24 cellular contexts compared by ENCODE assay signal in the genomic region with DNA sequence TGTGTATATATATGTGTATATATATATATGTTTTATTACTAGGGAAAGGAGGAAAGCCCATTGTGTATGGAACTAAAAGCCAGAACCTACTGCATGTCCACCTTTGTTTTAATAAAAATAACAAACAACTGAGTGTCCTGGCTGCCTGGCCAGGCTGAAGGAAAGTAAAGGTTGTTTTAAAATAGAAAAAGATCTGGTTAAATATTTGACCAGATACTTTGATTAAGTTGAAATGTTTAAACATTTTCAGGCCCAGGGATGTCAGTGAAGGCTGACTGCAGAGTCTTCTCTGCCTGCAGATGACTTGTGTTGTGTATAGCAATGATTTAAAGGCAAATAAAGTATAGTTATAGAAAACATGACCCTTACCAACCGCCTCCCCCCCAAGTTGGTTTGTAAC.
"Had no signal": no experiment of that assay in that cellular context is flagged by ENCODE, and none has a peak within 500 bp of the region (broad histone marks: within the 10 kb centered on the region; RNA-seq: fewer than 3 reads in every experiment).

No MANE protein-coding gene starts in this region.

- H3K4me3 Mint-ChIP-seq: activated CD4-positive, alpha-beta memory T cell treated with anti-CD3 and anti-CD28 coated beads, Interleukin-2, amount 10 ng/mL, durations not matched to agents 7 days and 5 days; activated CD4-positive, alpha-beta T cell treated with anti-CD3 and anti-CD28 coated beads, Interleukin-2, amount 10 ng/mL, durations not matched to agents 24 days and 14 days; activated naive CD4-positive, alpha-beta T cell treated with anti-CD3 and anti-CD28 coated beads for 36 hours; activated naive CD8-positive, alpha-beta T cell treated with anti-CD3 and anti-CD28 coated beads, Interleukin-2, amount 10 ng/mL, durations not matched to agents 7 days and 5 days; activated T-cell treated with anti-CD3 and anti-CD28 coated beads, Interleukin-2, amount 50 U/mL, for 72 hours; memory B cell; natural killer cell treated with Interleukin-12 subunit alpha and Interleukin-12 subunit beta and Interleukin-15 and Interleukin-18, amount 100 ng/mL, for 72 hours; T-cell; T-helper 2 cell treated with Interferon-gamma antibody and Interleukin-4, amounts not matched to agents 5 μg/mL and 100 μg/mL, for 36 hours had no signal

- H3K27me3 ChIP-seq: left lung, SJCRH30, tibial nerve had no signal

- H3K36me3 ChIP-seq: left lung, tibial nerve had no signal

- H3K4me3 ChIP-seq: left lung, SJCRH30, skin epidermis, tibial nerve had no signal

- H3K4me1 Mint-ChIP-seq: activated CD4-positive, alpha-beta T cell treated with anti-CD3 and anti-CD28 coated beads, Interleukin-2, amount 10 ng/mL, durations not matched to agents 24 days and 14 days; activated naive CD8-positive, alpha-beta T cell treated with anti-CD3 and anti-CD28 coated beads, Interleukin-2, amount 10 ng/mL, durations not matched to agents 7 days and 5 days; memory B cell; T-cell had no signal

- H3K9me3 ChIP-seq: SJCRH30, tibial nerve had no signal

- H3K27ac Mint-ChIP-seq: activated CD4-positive, alpha-beta memory T cell treated with anti-CD3 and anti-CD28 coated beads, Interleukin-2, amount 10 ng/mL, durations not matched to agents 7 days and 5 days; activated CD4-positive, alpha-beta T cell treated with anti-CD3 and anti-CD28 coated beads, Interleukin-2, amount 10 ng/mL, durations not matched to agents 24 days and 14 days; activated naive CD4-positive, alpha-beta T cell treated with anti-CD3 and anti-CD28 coated beads for 36 hours; activated naive CD8-positive, alpha-beta T cell treated with anti-CD3 and anti-CD28 coated beads, Interleukin-2, amount 10 ng/mL, durations not matched to agents 7 days and 5 days; activated T-cell treated with anti-CD3 and anti-CD28 coated beads, Interleukin-2, amount 50 U/mL, for 72 hours; memory B cell; progenitor cell of endocrine pancreas; T-cell; T-helper 2 cell treated with Interferon-gamma antibody and Interleukin-4, amounts not matched to agents 5 μg/mL and 100 μg/mL, for 36 hours had no signal

- ATAC-seq: activated CD4-positive, CD25-positive, alpha-beta regulatory T cell treated with anti-CD3 and anti-CD28 coated beads, Interleukin-2, amount 50 U/mL, for 24 hours; activated T-cell treated with anti-CD3 and anti-CD28 coated beads, Interleukin-2, amount 50 U/mL, for 72 hours; left lung; T-cell had no signal

- H3K9me3 Mint-ChIP-seq: activated CD4-positive, alpha-beta memory T cell treated with anti-CD3 and anti-CD28 coated beads, Interleukin-2, amount 10 ng/mL, durations not matched to agents 7 days and 5 days; activated CD4-positive, alpha-beta T cell treated with anti-CD3 and anti-CD28 coated beads, Interleukin-2, amount 10 ng/mL, durations not matched to agents 24 days and 14 days; activated T-cell treated with anti-CD3 and anti-CD28 coated beads, Interleukin-2, amount 50 U/mL, for 72 hours; memory B cell; natural killer cell treated with Interleukin-12 subunit alpha and Interleukin-12 subunit beta and Interleukin-15 and Interleukin-18, amount 100 ng/mL, for 72 hours; T-cell; T-helper 2 cell treated with Interferon-gamma antibody and Interleukin-4, amounts not matched to agents 5 μg/mL and 100 μg/mL, for 36 hours had no signal

- DNase-seq: activated CD4-positive, alpha-beta memory T cell treated with anti-CD3 and anti-CD28 coated beads, Interleukin-2, amount 10 ng/mL, durations not matched to agents 7 days and 5 days; activated CD4-positive, alpha-beta T cell treated with anti-CD3 and anti-CD28 coated beads, Interleukin-2, amount 10 ng/mL, durations not matched to agents 24 days and 14 days; activated effector memory CD4-positive, alpha-beta T cell treated with Interleukin-2 at 50 U/mL for 16 hours; activated naive CD4-positive, alpha-beta T cell treated with anti-CD3 and anti-CD28 coated beads for 36 hours; activated naive CD8-positive, alpha-beta T cell treated with anti-CD3 and anti-CD28 coated beads, Interleukin-2, amount 10 ng/mL, durations not matched to agents 7 days and 5 days; activated T-cell treated with anti-CD3 and anti-CD28 coated beads, Interleukin-2, amount 50 U/mL, for 72 hours; amygdala; effector CD8-positive, alpha-beta T cell; head of caudate nucleus; kidney; left lung; SJCRH30; stimulated activated CD4-positive, alpha-beta T cell treated with anti-CD3 and anti-CD28 coated beads, Interleukin-15, amount 100 ng/mL, for 24 hours; stimulated activated naive CD4-positive, alpha-beta T cell treated with Interleukin-2 at 50 U/mL for 16 hours; substantia nigra; T-cell had no signal

- H3K36me3 Mint-ChIP-seq: activated naive CD8-positive, alpha-beta T cell treated with anti-CD3 and anti-CD28 coated beads, Interleukin-2, amount 10 ng/mL, durations not matched to agents 7 days and 5 days; memory B cell; natural killer cell treated with Interleukin-12 subunit alpha and Interleukin-12 subunit beta and Interleukin-15 and Interleukin-18, amount 100 ng/mL, for 72 hours; T-cell had no signal

- H3K27ac ChIP-seq: SJCRH30, VCaP had no signal

- H3K27me3 Mint-ChIP-seq: memory B cell; natural killer cell treated with Interleukin-12 subunit alpha and Interleukin-12 subunit beta and Interleukin-15 and Interleukin-18, amount 100 ng/mL, for 72 hours; progenitor cell of endocrine pancreas had no signal
